17 cellular contexts compared by ENCODE assay signal in genomic region chr4:122636697-122637096, GRCh38. TPM values are rescaled to one million over a fixed set of nuclear protein-coding genes. Genes with fewer than 3 reads are reported as not detected.
A peak's percentile ranks its signal among the peaks of the same experiment; 100 is the strongest.
DNase-seq lines count a peak whose midpoint lies in the region; ATAC-seq and TF ChIP-seq lines count a peak whose summit lies in the region.
"Had no signal": no experiment of that assay in that cellular context is flagged by ENCODE, and none has a peak within 500 bp of the region (broad histone marks: within the 10 kb centered on the region; RNA-seq: fewer than 3 reads in every experiment).

No MANE protein-coding gene starts in this region.

- 69% methylated on average over 3 of the region's 3 CpGs for WGBS in hepatocyte (ENCODE audit: low lambda C conversion rate, missing lambda C conversion rate)
- 74% methylated on average over 3 of the region's 3 CpGs for WGBS in smooth muscle cell (ENCODE audit: low lambda C conversion rate)

- H3K36me3 ChIP-seq in hepatocyte (replicated peaks; ENCODE audit: insufficient read depth, low read depth), result no peaks in the 10 kb centered on the region
- H3K36me3 ChIP-seq in smooth muscle cell (ENCODE audit: low read depth), result no peaks in the 10 kb centered on the region
- H3K36me3 ChIP-seq: esophagus squamous epithelium, pancreas had no signal

- H2AFZ ChIP-seq in hepatocyte, result no peak overlapping the region
- no peak overlapping the region for H2AFZ ChIP-seq in smooth muscle cell (ENCODE audit: low read depth)

- H3K27ac ChIP-seq in hepatocyte (no peak overlapping the region), smooth muscle cell (ENCODE audit: low read depth) (no peak overlapping the region)
- H3K27ac ChIP-seq: esophagus squamous epithelium, pancreas had no signal

- H3K27me3 ChIP-seq in hepatocyte (no peaks in the 10 kb centered on the region), smooth muscle cell (ENCODE audit: low read depth) (no peaks in the 10 kb centered on the region)
- H3K27me3 ChIP-seq: esophagus squamous epithelium, pancreas had no signal

- no peaks in the 10 kb centered on the region for H3K9me3 ChIP-seq in hepatocyte (ENCODE audit: low read depth)
- no peaks in the 10 kb centered on the region for H3K9me3 ChIP-seq in smooth muscle cell (replicated peaks; ENCODE audit: low read depth)
- H3K9me3 ChIP-seq: esophagus squamous epithelium, pancreas had no signal

- H4K20me1 ChIP-seq in hepatocyte (ENCODE audit: insufficient read depth, poor library complexity, severe bottlenecking) (no peaks in the 10 kb centered on the region), smooth muscle cell (ENCODE audit: low read depth) (no peaks in the 10 kb centered on the region)

- DNase-seq in GDM1 (lab: John Stamatoyannopoulos, UW) (peak; percentile 2), NOMO-1 (lab: John Stamatoyannopoulos, UW; ENCODE audit: unreplicated experiment in 2 of 2) (peak; percentile 90 to 96), NCI-H1930 (lab: John Stamatoyannopoulos, UW) (no peak), hepatocyte (ENCODE audit: low spot score) (no peak), smooth muscle cell (lab: John Stamatoyannopoulos, UW; ENCODE audit: unreplicated experiment) (no peak), HUDEP-2 (lab: John Stamatoyannopoulos, UW; ENCODE audit: unreplicated experiment in 76 of 76) (no peak)
- DNase-seq: activated naive CD8-positive, alpha-beta T cell treated with anti-CD3 and anti-CD28 coated beads, Interleukin-2, amount 10 ng/mL, durations not matched to agents 7 days and 5 days; DMS 273 treated with DMSO at 0.1 percent for 48 hours; esophagus squamous epithelium; NCI-H1694; pancreas; stimulated activated CD8-positive, alpha-beta memory T cell treated with anti-CD3 and anti-CD28 coated beads, Interleukin-4, amount 100 ng/mL, for 48 hours had no signal

- TF ChIP-seq CTCF in hepatocyte (IDR thresholded peaks at IDR 0.05; ENCODE audit: poor library complexity) (no peak), smooth muscle cell (IDR thresholded peaks at IDR 0.05; ENCODE audit: borderline replicate concordance, insufficient read depth, poor library complexity, severe bottlenecking) (no peak)

- H3K4me3 ChIP-seq in hepatocyte (no peak overlapping the region), smooth muscle cell (no peak overlapping the region)
- H3K4me3 ChIP-seq: esophagus squamous epithelium, pancreas had no signal

- H3F3A ChIP-seq in smooth muscle cell (ENCODE audit: low read depth), result no peaks in the 10 kb centered on the region

- no peaks in the 10 kb centered on the region for H3K9me2 ChIP-seq in hepatocyte (replicated peaks; ENCODE audit: insufficient read depth)

- H3K4me2 ChIP-seq in hepatocyte, result no peak overlapping the region
- no peak overlapping the region for H3K4me2 ChIP-seq in smooth muscle cell

- H3K4me1 ChIP-seq in hepatocyte (ENCODE audit: insufficient read depth) (no peaks in the 10 kb centered on the region), smooth muscle cell (ENCODE audit: low read depth) (no peaks in the 10 kb centered on the region)
- H3K4me1 ChIP-seq: esophagus squamous epithelium had no signal

- H3K79me2 ChIP-seq in hepatocyte (no peaks in the 10 kb centered on the region), smooth muscle cell (ENCODE audit: low read depth) (no peaks in the 10 kb centered on the region)

- peak; percentile 51 for ATAC-seq in GM18873 (IDR thresholded peaks at IDR 0.05; ENCODE audit: low FRiP score, unreplicated experiment)
- ATAC-seq in HG02885 (IDR thresholded peaks at IDR 0.05; ENCODE audit: poor library complexity, unreplicated experiment), result peak; percentile 51
- ATAC-seq: pancreas had no signal

- no peak overlapping the region for H3K9ac ChIP-seq in smooth muscle cell (ENCODE audit: low read depth)

RNA-seq across cellular contexts. Expression of gene IL21, which starts 15.8 kb away (rescaled TPM):
- total RNA-seq in hepatocyte (not detected in 2 replicates), smooth muscle cell (not detected in 2 replicates)
- polyA plus RNA-seq in hepatocyte (not detected in 2 replicates), smooth muscle cell (not detected in 2 replicates)
- total RNA-seq: activated naive CD8-positive, alpha-beta T cell treated with anti-CD3 and anti-CD28 coated beads, Interleukin-2, amount 10 ng/mL, durations not matched to agents 7 days and 5 days; cerebellum; mesothelial cell of epicardium; pancreas; urinary bladder had no signal
- polyA plus RNA-seq: pancreas, urinary bladder had no signal

Comparison
In these comparisons a context has a peak if more than half of its experiments do, and no peak if none do; other contexts are left out.
1. DNase-seq: peak in GDM1 (single experiment) and NOMO-1 (2 of 2); none in NCI-H1930 (0 of 2), hepatocyte (single experiment), smooth muscle cell (single experiment) and HUDEP-2 (0 of 76).